Comparison of ENCODE assay signal across 2 cellular contexts in genomic region chr4:69754926-69755580, GRCh38.
TF ChIP-seq lines count a peak whose summit lies in the region.

No MANE protein-coding gene starts in this region.

TF ChIP-seq in HepG2, 621 proteins besides CTCF, POLR2A, EP300 and RAD21 (continued from another document and continues in another):
- TF ChIP-seq, protein P1, sequence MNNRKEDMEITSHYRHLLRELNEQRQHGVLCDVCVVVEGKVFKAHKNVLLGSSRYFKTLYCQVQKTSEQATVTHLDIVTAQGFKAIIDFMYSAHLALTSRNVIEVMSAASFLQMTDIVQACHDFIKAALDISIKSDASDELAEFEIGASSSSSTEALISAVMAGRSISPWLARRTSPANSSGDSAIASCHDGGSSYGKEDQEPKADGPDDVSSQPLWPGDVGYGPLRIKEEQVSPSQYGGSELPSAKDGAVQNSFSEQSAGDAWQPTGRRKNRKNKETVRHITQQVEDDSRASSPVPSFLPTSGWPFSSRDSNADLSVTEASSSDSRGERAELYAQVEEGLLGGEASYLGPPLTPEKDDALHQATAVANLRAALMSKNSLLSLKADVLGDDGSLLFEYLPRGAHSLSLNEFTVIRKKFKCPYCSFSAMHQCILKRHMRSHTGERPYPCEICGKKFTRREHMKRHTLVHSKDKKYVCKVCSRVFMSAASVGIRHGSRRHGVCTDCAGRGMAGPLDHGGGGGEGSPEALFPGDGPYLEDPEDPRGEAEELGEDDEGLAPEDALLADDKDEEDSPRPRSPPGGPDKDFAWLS (CRISPR knock-in tag; IDR thresholded peaks at IDR 0.05; ENCODE audit: borderline replicate concordance) = no peak
- peak; percentile 30; the same call in 1 of the 2 replicates for TF ChIP-seq NR2F6 (IDR thresholded peaks at IDR 0.05)
- TF ChIP-seq NR2F6 (CRISPR knock-in tag; IDR thresholded peaks at IDR 0.05) = peak; percentile 31; the same call in 1 of the 2 replicates
- TF ChIP-seq ARID5B (CRISPR knock-in tag; IDR thresholded peaks at IDR 0.05) = peak; percentile 87
- TF ChIP-seq NCOA2 (CRISPR knock-in tag; IDR thresholded peaks at IDR 0.05) = peak; percentile 31; the same call in 1 of the 2 replicates
- TF ChIP-seq HNF4G (IDR thresholded peaks at IDR 0.05; ENCODE audit: borderline replicate concordance, low read depth, low read length) = peak; percentile 96
- peak; percentile 81; the same call in 1 of the 2 replicates for TF ChIP-seq HNF4G (CRISPR knock-in tag; IDR thresholded peaks at IDR 0.05; ENCODE audit: borderline replicate concordance, low read depth)
- 0 out of 2 replicates have a peak, but pooled peaks have one; percentile 42 for TF ChIP-seq KDM1A (CRISPR knock-in tag; IDR thresholded peaks at IDR 0.05)
- peak in 1 of 2 experiments; percentile 32; a peak in 1 of 4 replicates for TF ChIP-seq NR2F1 (CRISPR knock-in tag; IDR thresholded peaks at IDR 0.05)
- peak; percentile 76; the same call in 1 of the 2 replicates for TF ChIP-seq RCOR2 (CRISPR knock-in tag; IDR thresholded peaks at IDR 0.05)
- TF ChIP-seq MED1 (CRISPR knock-in tag; IDR thresholded peaks at IDR 0.05) = peak; percentile 59
- TF ChIP-seq RXRB (CRISPR knock-in tag; IDR thresholded peaks at IDR 0.05; ENCODE audit: borderline replicate concordance) = peak; percentile 87
- peak; percentile 85 for TF ChIP-seq ZNF644 (CRISPR knock-in tag; IDR thresholded peaks at IDR 0.05; ENCODE audit: low read depth)
- 0 out of 2 replicates have a peak, but pooled peaks have one; percentile 40 for TF ChIP-seq NFIC (IDR thresholded peaks at IDR 0.05; ENCODE audit: low read length)
- peak; percentile 65 for TF ChIP-seq CEBPG (CRISPR knock-in tag; IDR thresholded peaks at IDR 0.05)
- peak; percentile 98 for TF ChIP-seq PPARG (CRISPR knock-in tag; conservative IDR thresholded peaks at IDR 0.05)
- TF ChIP-seq, protein P2, sequence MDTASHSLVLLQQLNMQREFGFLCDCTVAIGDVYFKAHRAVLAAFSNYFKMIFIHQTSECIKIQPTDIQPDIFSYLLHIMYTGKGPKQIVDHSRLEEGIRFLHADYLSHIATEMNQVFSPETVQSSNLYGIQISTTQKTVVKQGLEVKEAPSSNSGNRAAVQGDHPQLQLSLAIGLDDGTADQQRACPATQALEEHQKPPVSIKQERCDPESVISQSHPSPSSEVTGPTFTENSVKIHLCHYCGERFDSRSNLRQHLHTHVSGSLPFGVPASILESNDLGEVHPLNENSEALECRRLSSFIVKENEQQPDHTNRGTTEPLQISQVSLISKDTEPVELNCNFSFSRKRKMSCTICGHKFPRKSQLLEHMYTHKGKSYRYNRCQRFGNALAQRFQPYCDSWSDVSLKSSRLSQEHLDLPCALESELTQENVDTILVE (CRISPR knock-in tag; IDR thresholded peaks at IDR 0.05) = no peak
- TF ChIP-seq ASH2L (IDR thresholded peaks at IDR 0.05; ENCODE audit: insufficient read length, low read depth, low read length) = peak; percentile 51
- peak; percentile 76 for TF ChIP-seq KDM6A (CRISPR knock-in tag; IDR thresholded peaks at IDR 0.05; ENCODE audit: low read depth)
- no peak for TF ChIP-seq MEIS2 (CRISPR knock-in tag; IDR thresholded peaks at IDR 0.05)
- TF ChIP-seq ZNF253 (CRISPR knock-in tag; IDR thresholded peaks at IDR 0.05; ENCODE audit: borderline replicate concordance) = no peak
- no peak for TF ChIP-seq SP140L (CRISPR knock-in tag; IDR thresholded peaks at IDR 0.05; ENCODE audit: borderline replicate concordance)
- TF ChIP-seq DMAP1 (CRISPR knock-in tag; IDR thresholded peaks at IDR 0.05) = 0 out of 2 replicates have a peak, but pooled peaks have one; percentile 23
- TF ChIP-seq CREB1 (IDR thresholded peaks at IDR 0.05) = no peak
- TF ChIP-seq CREB1 (CRISPR knock-in tag; IDR thresholded peaks at IDR 0.05) = peak; percentile 36; the same call in 1 of the 2 replicates
- TF ChIP-seq HOXA3 (CRISPR knock-in tag; IDR thresholded peaks at IDR 0.05) = peak; percentile 35; the same call in 1 of the 2 replicates
- TF ChIP-seq HDAC1 (CRISPR knock-in tag; IDR thresholded peaks at IDR 0.05) = peak; percentile 41; the same call in 1 of the 2 replicates
- TF ChIP-seq SRY (CRISPR knock-in tag; IDR thresholded peaks at IDR 0.05) = no peak
- TF ChIP-seq HDAC2 (CRISPR knock-in tag; IDR thresholded peaks at IDR 0.05) = peak; percentile 55; the same call in 1 of the 2 replicates
- TF ChIP-seq YEATS4 (CRISPR knock-in tag; IDR thresholded peaks at IDR 0.05; ENCODE audit: borderline replicate concordance) = peak; percentile 32; the same call in 1 of the 2 replicates
- TF ChIP-seq, protein P3, sequence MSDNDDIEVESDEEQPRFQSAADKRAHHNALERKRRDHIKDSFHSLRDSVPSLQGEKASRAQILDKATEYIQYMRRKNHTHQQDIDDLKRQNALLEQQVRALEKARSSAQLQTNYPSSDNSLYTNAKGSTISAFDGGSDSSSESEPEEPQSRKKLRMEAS (IDR thresholded peaks at IDR 0.05) = peak; percentile 80
- TF ChIP-seq ATF1 (CRISPR knock-in tag; IDR thresholded peaks at IDR 0.05) = peak; percentile 43; the same call in 1 of the 2 replicates

TF ChIP-seq in GM23338, 12 proteins besides CTCF, POLR2A, EP300 and RAD21 (continued from another document):
- TF ChIP-seq, protein P4, sequence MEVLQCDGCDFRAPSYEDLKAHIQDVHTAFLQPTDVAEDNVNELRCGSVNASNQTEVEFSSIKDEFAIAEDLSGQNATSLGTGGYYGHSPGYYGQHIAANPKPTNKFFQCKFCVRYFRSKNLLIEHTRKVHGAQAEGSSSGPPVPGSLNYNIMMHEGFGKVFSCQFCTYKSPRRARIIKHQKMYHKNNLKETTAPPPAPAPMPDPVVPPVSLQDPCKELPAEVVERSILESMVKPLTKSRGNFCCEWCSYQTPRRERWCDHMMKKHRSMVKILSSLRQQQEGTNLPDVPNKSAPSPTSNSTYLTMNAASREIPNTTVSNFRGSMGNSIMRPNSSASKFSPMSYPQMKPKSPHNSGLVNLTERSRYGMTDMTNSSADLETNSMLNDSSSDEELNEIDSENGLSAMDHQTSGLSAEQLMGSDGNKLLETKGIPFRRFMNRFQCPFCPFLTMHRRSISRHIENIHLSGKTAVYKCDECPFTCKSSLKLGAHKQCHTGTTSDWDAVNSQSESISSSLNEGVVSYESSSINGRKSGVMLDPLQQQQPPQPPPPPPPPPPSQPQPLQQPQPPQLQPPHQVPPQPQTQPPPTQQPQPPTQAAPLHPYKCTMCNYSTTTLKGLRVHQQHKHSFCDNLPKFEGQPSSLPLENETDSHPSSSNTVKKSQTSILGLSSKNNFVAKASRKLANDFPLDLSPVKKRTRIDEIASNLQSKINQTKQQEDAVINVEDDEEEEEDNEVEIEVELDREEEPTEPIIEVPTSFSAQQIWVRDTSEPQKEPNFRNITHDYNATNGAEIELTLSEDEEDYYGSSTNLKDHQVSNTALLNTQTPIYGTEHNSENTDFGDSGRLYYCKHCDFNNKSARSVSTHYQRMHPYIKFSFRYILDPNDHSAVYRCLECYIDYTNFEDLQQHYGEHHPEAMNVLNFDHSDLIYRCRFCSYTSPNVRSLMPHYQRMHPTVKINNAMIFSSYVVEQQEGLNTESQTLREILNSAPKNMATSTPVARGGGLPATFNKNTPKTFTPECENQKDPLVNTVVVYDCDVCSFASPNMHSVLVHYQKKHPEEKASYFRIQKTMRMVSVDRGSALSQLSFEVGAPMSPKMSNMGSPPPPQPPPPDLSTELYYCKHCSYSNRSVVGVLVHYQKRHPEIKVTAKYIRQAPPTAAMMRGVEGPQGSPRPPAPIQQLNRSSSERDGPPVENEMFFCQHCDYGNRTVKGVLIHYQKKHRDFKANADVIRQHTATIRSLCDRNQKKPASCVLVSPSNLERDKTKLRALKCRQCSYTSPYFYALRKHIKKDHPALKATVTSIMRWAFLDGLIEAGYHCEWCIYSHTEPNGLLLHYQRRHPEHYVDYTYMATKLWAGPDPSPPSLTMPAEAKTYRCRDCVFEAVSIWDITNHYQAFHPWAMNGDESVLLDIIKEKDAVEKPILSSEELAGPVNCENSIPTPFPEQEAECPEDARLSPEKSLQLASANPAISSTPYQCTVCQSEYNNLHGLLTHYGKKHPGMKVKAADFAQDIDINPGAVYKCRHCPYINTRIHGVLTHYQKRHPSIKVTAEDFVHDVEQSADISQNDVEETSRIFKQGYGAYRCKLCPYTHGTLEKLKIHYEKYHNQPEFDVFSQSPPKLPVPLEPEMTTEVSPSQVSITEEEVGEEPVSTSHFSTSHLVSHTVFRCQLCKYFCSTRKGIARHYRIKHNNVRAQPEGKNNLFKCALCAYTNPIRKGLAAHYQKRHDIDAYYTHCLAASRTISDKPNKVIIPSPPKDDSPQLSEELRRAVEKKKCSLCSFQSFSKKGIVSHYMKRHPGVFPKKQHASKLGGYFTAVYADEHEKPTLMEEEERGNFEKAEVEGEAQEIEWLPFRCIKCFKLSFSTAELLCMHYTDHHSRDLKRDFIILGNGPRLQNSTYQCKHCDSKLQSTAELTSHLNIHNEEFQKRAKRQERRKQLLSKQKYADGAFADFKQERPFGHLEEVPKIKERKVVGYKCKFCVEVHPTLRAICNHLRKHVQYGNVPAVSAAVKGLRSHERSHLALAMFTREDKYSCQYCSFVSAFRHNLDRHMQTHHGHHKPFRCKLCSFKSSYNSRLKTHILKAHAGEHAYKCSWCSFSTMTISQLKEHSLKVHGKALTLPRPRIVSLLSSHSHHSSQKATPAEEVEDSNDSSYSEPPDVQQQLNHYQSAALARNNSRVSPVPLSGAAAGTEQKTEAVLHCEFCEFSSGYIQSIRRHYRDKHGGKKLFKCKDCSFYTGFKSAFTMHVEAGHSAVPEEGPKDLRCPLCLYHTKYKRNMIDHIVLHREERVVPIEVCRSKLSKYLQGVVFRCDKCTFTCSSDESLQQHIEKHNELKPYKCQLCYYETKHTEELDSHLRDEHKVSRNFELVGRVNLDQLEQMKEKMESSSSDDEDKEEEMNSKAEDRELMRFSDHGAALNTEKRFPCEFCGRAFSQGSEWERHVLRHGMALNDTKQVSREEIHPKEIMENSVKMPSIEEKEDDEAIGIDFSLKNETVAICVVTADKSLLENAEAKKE (CRISPR knock-in tag; IDR thresholded peaks at IDR 0.05) = no peak
- TF ChIP-seq EZH2 (IDR thresholded peaks at IDR 0.05; ENCODE audit: low read depth, unreplicated experiment) (no peak), NANOG (IDR thresholded peaks at IDR 0.05; ENCODE audit: borderline replicate concordance) (no peak), EZH2phosphoT487 (IDR thresholded peaks at IDR 0.05; ENCODE audit: unreplicated experiment) (no peak), POLR2AphosphoS5 (IDR thresholded peaks at IDR 0.05; ENCODE audit: low read depth) (no peak), REST (IDR thresholded peaks at IDR 0.05; ENCODE audit: unreplicated experiment) (no peak), ZNF114 (CRISPR knock-in tag; IDR thresholded peaks at IDR 0.05) (no peak), CREB1 (CRISPR knock-in tag; IDR thresholded peaks at IDR 0.05; ENCODE audit: low read depth) (no peak), ZNF331 (CRISPR knock-in tag; IDR thresholded peaks at IDR 0.05; ENCODE audit: low read depth) (no peak), JUNB (IDR thresholded peaks at IDR 0.05; ENCODE audit: unreplicated experiment) (no peak), ETS1 (IDR thresholded peaks at IDR 0.05) (no peak)
